Comparison of ENCODE assay signal across 2 cellular contexts in the genomic region with DNA sequence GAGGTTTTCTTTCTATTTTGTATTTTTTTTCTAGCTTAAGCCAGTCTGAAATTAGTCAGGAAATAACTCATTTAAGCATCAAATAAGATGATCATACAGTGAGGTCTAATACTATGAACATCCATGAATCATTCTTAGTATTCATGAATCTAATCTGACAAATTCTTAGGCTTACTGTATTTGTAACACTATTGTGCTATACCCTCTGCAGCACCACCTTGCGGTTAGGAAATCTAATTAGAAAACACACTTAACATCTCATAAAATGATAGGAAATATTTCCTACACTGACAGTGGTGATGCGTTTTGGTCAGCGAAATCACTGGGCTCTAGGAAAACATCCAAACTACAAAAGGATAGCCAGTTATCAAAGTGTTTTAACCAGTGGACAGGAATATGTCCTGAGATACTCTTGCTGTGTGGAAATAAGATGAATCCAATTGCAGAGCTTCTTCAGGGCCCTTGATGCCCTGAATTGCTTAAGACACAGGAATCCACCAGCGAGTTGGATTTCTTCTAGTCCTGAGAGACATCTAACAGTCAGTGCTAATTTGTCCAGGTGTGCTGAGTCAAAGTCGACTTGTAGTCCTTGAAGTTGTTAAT.
TF ChIP-seq lines count a peak whose summit lies in the region.

No MANE protein-coding gene starts in this region.

TF ChIP-seq in HCT116, 20 proteins besides CTCF, POLR2A, EP300 and RAD21 (continued from another document):
- TF ChIP-seq FOSL1 (IDR thresholded peaks at IDR 0.05; ENCODE audit: low read depth) (no peak), SIN3A (IDR thresholded peaks at IDR 0.05; ENCODE audit: low read depth) (no peak), MAX (IDR thresholded peaks at IDR 0.05) (no peak), TCF7L2 (IDR thresholded peaks at IDR 0.05; ENCODE audit: borderline replicate concordance, extremely low read depth, insufficient read depth, insufficient read length) (no peak), EGR1 (IDR thresholded peaks at IDR 0.05; ENCODE audit: low read depth) (no peak), ELF1 (IDR thresholded peaks at IDR 0.05; ENCODE audit: borderline replicate concordance, low read depth) (no peak), EZH2 (IDR thresholded peaks at IDR 0.05) (no peak), ATF3 (IDR thresholded peaks at IDR 0.05) (no peak), ZNF274 (IDR thresholded peaks at IDR 0.05; ENCODE audit: low read depth, low read length) (no peak), SRF (IDR thresholded peaks at IDR 0.05; ENCODE audit: low read depth) (no peak), JUND (IDR thresholded peaks at IDR 0.05) (no peak)
- TF ChIP-seq, protein P1, sequence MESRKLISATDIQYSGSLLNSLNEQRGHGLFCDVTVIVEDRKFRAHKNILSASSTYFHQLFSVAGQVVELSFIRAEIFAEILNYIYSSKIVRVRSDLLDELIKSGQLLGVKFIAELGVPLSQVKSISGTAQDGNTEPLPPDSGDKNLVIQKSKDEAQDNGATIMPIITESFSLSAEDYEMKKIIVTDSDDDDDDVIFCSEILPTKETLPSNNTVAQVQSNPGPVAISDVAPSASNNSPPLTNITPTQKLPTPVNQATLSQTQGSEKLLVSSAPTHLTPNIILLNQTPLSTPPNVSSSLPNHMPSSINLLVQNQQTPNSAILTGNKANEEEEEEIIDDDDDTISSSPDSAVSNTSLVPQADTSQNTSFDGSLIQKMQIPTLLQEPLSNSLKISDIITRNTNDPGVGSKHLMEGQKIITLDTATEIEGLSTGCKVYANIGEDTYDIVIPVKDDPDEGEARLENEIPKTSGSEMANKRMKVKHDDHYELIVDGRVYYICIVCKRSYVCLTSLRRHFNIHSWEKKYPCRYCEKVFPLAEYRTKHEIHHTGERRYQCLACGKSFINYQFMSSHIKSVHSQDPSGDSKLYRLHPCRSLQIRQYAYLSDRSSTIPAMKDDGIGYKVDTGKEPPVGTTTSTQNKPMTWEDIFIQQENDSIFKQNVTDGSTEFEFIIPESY (IDR thresholded peaks at IDR 0.05; ENCODE audit: extremely low read depth, insufficient replicate concordance, low read length): no peak
TF ChIP-seq in HCT116: peak in this region for 0.

TF ChIP-seq in SK-N-SH treated with all-trans-retinoic acid at 6 μM for 48 hours, 23 proteins besides CTCF, POLR2A, EP300 and RAD21 (continued from another document):
- TF ChIP-seq, protein P2, sequence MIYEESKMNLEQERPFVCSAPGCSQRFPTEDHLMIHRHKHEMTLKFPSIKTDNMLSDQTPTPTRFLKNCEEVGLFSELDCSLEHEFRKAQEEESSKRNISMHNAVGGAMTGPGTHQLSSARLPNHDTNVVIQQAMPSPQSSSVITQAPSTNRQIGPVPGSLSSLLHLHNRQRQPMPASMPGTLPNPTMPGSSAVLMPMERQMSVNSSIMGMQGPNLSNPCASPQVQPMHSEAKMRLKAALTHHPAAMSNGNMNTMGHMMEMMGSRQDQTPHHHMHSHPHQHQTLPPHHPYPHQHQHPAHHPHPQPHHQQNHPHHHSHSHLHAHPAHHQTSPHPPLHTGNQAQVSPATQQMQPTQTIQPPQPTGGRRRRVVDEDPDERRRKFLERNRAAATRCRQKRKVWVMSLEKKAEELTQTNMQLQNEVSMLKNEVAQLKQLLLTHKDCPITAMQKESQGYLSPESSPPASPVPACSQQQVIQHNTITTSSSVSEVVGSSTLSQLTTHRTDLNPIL (CRISPR knock-in tag; IDR thresholded peaks at IDR 0.05; ENCODE audit: low read depth): no peak
- no peak for TF ChIP-seq PPARA (CRISPR knock-in tag; IDR thresholded peaks at IDR 0.05; ENCODE audit: borderline replicate concordance)
- TF ChIP-seq ZNF70 (CRISPR knock-in tag; IDR thresholded peaks at IDR 0.05): no peak
- no peak for TF ChIP-seq RARB (CRISPR knock-in tag; IDR thresholded peaks at IDR 0.05)
